1 cellular context compared by ENCODE assay signal in genomic region chr2:160429248-160430000, GRCh38.
TF ChIP-seq lines count a peak whose summit lies in the region.

No MANE protein-coding gene starts in this region.

TF ChIP-seq in WTC11, 78 proteins besides CTCF, POLR2A, EP300 and RAD21 (continued from another document):
- no peak for TF ChIP-seq E2F1 (CRISPR knock-in tag; IDR thresholded peaks at IDR 0.05)
- TF ChIP-seq ATF6 (CRISPR knock-in tag; IDR thresholded peaks at IDR 0.05): no peak
- TF ChIP-seq NR3C1 (CRISPR knock-in tag; conservative IDR thresholded peaks at IDR 0.05; ENCODE audit: low read depth): no peak
- no peak for TF ChIP-seq NFATC4 (CRISPR knock-in tag; IDR thresholded peaks at IDR 0.05)
